In genomic region chr2:70081221-70081620, GRCh38 we compare ENCODE assay signal across 19 cellular contexts. TPM values are rescaled to one million over a fixed set of nuclear protein-coding genes. Genes with fewer than 3 reads are reported as not detected.
DNase-seq lines count a peak whose midpoint lies in the region; ATAC-seq, FAIRE-seq and TF ChIP-seq lines count a peak whose summit lies in the region.
"Had no signal": no experiment of that assay in that cellular context is flagged by ENCODE, and none has a peak within 500 bp of the region (broad histone marks: within the 10 kb centered on the region; RNA-seq: fewer than 3 reads in every experiment).

No MANE protein-coding gene starts in this region.

- peak overlapping the region; percentile 52 for H3K4me2 ChIP-seq in keratinocyte (ENCODE audit: control insufficient read depth, extremely low read depth, insufficient read depth, low read depth, low read length)
- H3K4me2 ChIP-seq: neural progenitor cell had no signal

- peaks cover 47% of the 10 kb centered on the region for H3K36me3 Mint-ChIP-seq in activated CD8-positive, alpha-beta memory T cell treated with anti-CD3 and anti-CD28 coated beads, Interleukin-2, amount 10 ng/mL, durations not matched to agents 7 days and 5 days
- peaks cover 53% of the 10 kb centered on the region for H3K36me3 Mint-ChIP-seq in activated naive CD8-positive, alpha-beta T cell treated with anti-CD3 and anti-CD28 coated beads for 36 hours

- intact Hi-C loops in left ventricle myocardium superior (cut with micrococcal nuclease), result no loop called here

- CTCF ChIA-PET in activated CD8-positive, alpha-beta memory T cell treated with anti-CD3 and anti-CD28 coated beads, Interleukin-2, amount 10 ng/mL, durations not matched to agents 7 days and 5 days (lab: Charles Lee), result interaction anchor here (0.6 to 29.2 kb wide), 5 partner anchors 10 to 168 kb away, joined by 3 to 382 read pairs (median 4); no protein-coding TSS in a partner anchor

- no peaks in the 10 kb centered on the region for H4K20me1 ChIP-seq in keratinocyte (ENCODE audit: control insufficient read depth, extremely low read depth, insufficient read depth, low read length)

- H3K27ac ChIP-seq in keratinocyte (ENCODE audit: control insufficient read depth, insufficient read depth, low read length) (peak overlapping the region; percentile 62), thymus (ENCODE audit: low read depth) (peak overlapping the region; percentile 70)
- H3K27ac ChIP-seq: neural progenitor cell had no signal

- H2AFZ ChIP-seq in keratinocyte (ENCODE audit: control insufficient read depth, low read length), result peak overlapping the region; percentile 57
- H2AFZ ChIP-seq: neural progenitor cell had no signal

- no peaks in the 10 kb centered on the region for H3K9me3 Mint-ChIP-seq in activated CD8-positive, alpha-beta memory T cell treated with anti-CD3 and anti-CD28 coated beads, Interleukin-2, amount 10 ng/mL, durations not matched to agents 7 days and 5 days (ENCODE audit: low read depth)
- H3K9me3 Mint-ChIP-seq in activated naive CD8-positive, alpha-beta T cell treated with anti-CD3 and anti-CD28 coated beads for 36 hours, result no peaks in the 10 kb centered on the region
- H3K9me3 Mint-ChIP-seq: endodermal cell, memory B cell, neural progenitor cell had no signal

- H3K9me3 ChIP-seq in keratinocyte (ENCODE audit: control insufficient read depth, low read depth, low read length) (no peaks in the 10 kb centered on the region), thymus (ENCODE audit: control insufficient read depth) (no peaks in the 10 kb centered on the region)

- FAIRE-seq in keratinocyte (lab: Jason Lieb, UNC), result no peak
- FAIRE-seq: GM12892 had no signal

- H3K27me3 Mint-ChIP-seq in activated CD8-positive, alpha-beta memory T cell treated with anti-CD3 and anti-CD28 coated beads, Interleukin-2, amount 10 ng/mL, durations not matched to agents 7 days and 5 days, result no peaks in the 10 kb centered on the region
- no peaks in the 10 kb centered on the region for H3K27me3 Mint-ChIP-seq in activated naive CD8-positive, alpha-beta T cell treated with anti-CD3 and anti-CD28 coated beads for 36 hours
- H3K27me3 Mint-ChIP-seq: memory B cell had no signal

- 89% methylated on average over 5 of the region's 5 CpGs for WGBS in thymus

- TF ChIP-seq CTCF in keratinocyte (optimal IDR thresholded peaks at IDR 0.05 in 1 of 3, IDR thresholded peaks at IDR 0.05 in 1 of 3, conservative IDR thresholded peaks at IDR 0.05 in 1 of 3; ENCODE audit: extremely low read depth in 1 of 3, insufficient read depth in 2 of 3, low read length in 3 of 3), result no peak

- DNase-seq in activated CD8-positive, alpha-beta memory T cell treated with anti-CD3 and anti-CD28 coated beads, Interleukin-2, amount 10 ng/mL, durations not matched to agents 7 days and 5 days, result no peak
- no peak for DNase-seq in activated CD8-positive, alpha-beta memory T cell treated with anti-CD3 and anti-CD28 coated beads, Interleukin-2, amount 50 U/mL, for 4 hours
- DNase-seq in activated naive CD8-positive, alpha-beta T cell treated with anti-CD3 and anti-CD28 coated beads for 36 hours, result no peak
- DNase-seq in keratinocyte (ENCODE audit: low read depth, low spot score) (no peak), left ventricle myocardium superior (no peak), SK-N-DZ (ENCODE audit: low spot score) (no peak)
- DNase-seq: activated CD4-positive, alpha-beta T cell treated with anti-CD3 and anti-CD28 coated beads, Interleukin-2, amount 50 U/mL, for 4 hours; C1 segment of cervical spinal cord; DMS153; endodermal cell; foreskin fibroblast; NCI-H1694 treated with DMSO at 0.1 percent for 48 hours; NCI-H446; NK-92 treated with Interleukin-12 subunit alpha and Interleukin-12 subunit beta, amount 100 ng/mL, for 24 hours had no signal

- no peak for ATAC-seq in activated CD8-positive, alpha-beta memory T cell treated with anti-CD3 and anti-CD28 coated beads, Interleukin-2, amount 10 ng/mL, durations not matched to agents 7 days and 5 days
- ATAC-seq in left ventricle myocardium superior (no peak), HG03460 (IDR thresholded peaks at IDR 0.05; ENCODE audit: unreplicated experiment) (no peak)

- H3K9ac ChIP-seq in keratinocyte (ENCODE audit: control insufficient read depth, extremely low read depth, insufficient read depth, low read length), result peak overlapping the region; percentile 39
- H3K9ac ChIP-seq: neural progenitor cell had no signal

- H3K4me1 Mint-ChIP-seq in activated CD8-positive, alpha-beta memory T cell treated with anti-CD3 and anti-CD28 coated beads, Interleukin-2, amount 10 ng/mL, durations not matched to agents 7 days and 5 days, result peaks cover 69% of the 10 kb centered on the region
- peaks cover 52% of the 10 kb centered on the region for H3K4me1 Mint-ChIP-seq in activated naive CD8-positive, alpha-beta T cell treated with anti-CD3 and anti-CD28 coated beads for 36 hours

- peak overlapping the region; percentile 82 for H3K27ac Mint-ChIP-seq in activated CD8-positive, alpha-beta memory T cell treated with anti-CD3 and anti-CD28 coated beads, Interleukin-2, amount 10 ng/mL, durations not matched to agents 7 days and 5 days
- H3K27ac Mint-ChIP-seq in activated naive CD8-positive, alpha-beta T cell treated with anti-CD3 and anti-CD28 coated beads for 36 hours, result peak overlapping the region; percentile 49
- H3K27ac Mint-ChIP-seq: memory B cell, neural progenitor cell had no signal

- H3K36me3 ChIP-seq in keratinocyte (ENCODE audit: control insufficient read depth in 2 of 2, extremely low read depth in 1 of 2, insufficient read depth in 2 of 2, low read length in 2 of 2) (peaks cover 0 to 1% of the 10 kb centered on the region in 2 experiments), thymus (ENCODE audit: control insufficient read depth, insufficient read depth) (peaks cover 27% of the 10 kb centered on the region)
- H3K36me3 ChIP-seq: neural progenitor cell had no signal

- H3K9me1 ChIP-seq in keratinocyte (ENCODE audit: control insufficient read depth, extremely low read depth, insufficient read depth, low read length), result no peaks in the 10 kb centered on the region

- no peaks in the 10 kb centered on the region for H3K79me2 ChIP-seq in keratinocyte (ENCODE audit: control insufficient read depth, insufficient read depth, low read length)

- H3K4me3 ChIP-seq in keratinocyte (ENCODE audit: control insufficient read depth in 2 of 3, extremely low read depth in 1 of 3, insufficient read depth in 2 of 3, low read depth in 1 of 3, low read length in 3 of 3) (no peak overlapping the region), thymus (ENCODE audit: low read length) (no peak overlapping the region)
- H3K4me3 ChIP-seq: neural progenitor cell had no signal

- H3K4me3 Mint-ChIP-seq in activated CD8-positive, alpha-beta memory T cell treated with anti-CD3 and anti-CD28 coated beads, Interleukin-2, amount 10 ng/mL, durations not matched to agents 7 days and 5 days, result no peak overlapping the region
- no peak overlapping the region for H3K4me3 Mint-ChIP-seq in activated naive CD8-positive, alpha-beta T cell treated with anti-CD3 and anti-CD28 coated beads for 36 hours
- H3K4me3 Mint-ChIP-seq: endodermal cell, memory B cell, neural progenitor cell had no signal

- H3K4me1 ChIP-seq in keratinocyte (ENCODE audit: control insufficient read depth, extremely low read depth, insufficient read depth, low read length), result peaks cover 52% of the 10 kb centered on the region
- peaks cover 19% of the 10 kb centered on the region for H3K4me1 ChIP-seq in thymus (ENCODE audit: control insufficient read depth, insufficient read depth, low read length)

- dilution Hi-C loops in keratinocyte (cut with MboI; ENCODE audit: extremely low pct_ligation_motif_present, low sequenced_read_pairs), result no loop called here

- H3K27me3 ChIP-seq in keratinocyte (ENCODE audit: control insufficient read depth, extremely low read depth, insufficient read depth, low read length) (no peaks in the 10 kb centered on the region), thymus (ENCODE audit: control insufficient read depth, insufficient read depth) (no peaks in the 10 kb centered on the region)
- H3K27me3 ChIP-seq: neural progenitor cell had no signal

RNA-seq across cellular contexts. Expression of gene PCBP1, which starts 6.1 kb away (rescaled TPM):
- 100 to 1,000 TPM; 429 to 464 TPM for total RNA-seq in activated CD8-positive, alpha-beta memory T cell treated with anti-CD3 and anti-CD28 coated beads, Interleukin-2, amount 10 ng/mL, durations not matched to agents 7 days and 5 days
- total RNA-seq in activated naive CD8-positive, alpha-beta T cell treated with anti-CD3 and anti-CD28 coated beads for 36 hours, result 100 to 1,000 TPM; 449 to 455 TPM
- polyA plus RNA-seq in keratinocyte (65.9 to 151 TPM (median 86.8 TPM) in 3 replicates), thymus (361 TPM)
- 68.6 TPM for polyA plus RNA-seq in keratinocyte (2011; ENCODE audit: low read depth)
- 118 and 127 TPM in 2 replicates for polyA plus RNA-seq in keratinocyte (2011; cell fraction: cytosol; rRNA removed)
- 99.3 and 116 TPM in 2 replicates for polyA plus RNA-seq in keratinocyte (2011; cell fraction: nucleus; rRNA removed)
- polyA plus RNA-seq in keratinocyte (2012; ENCODE audit: low replicate concordance), result 234 and 283 TPM in 2 replicates
- 57.8 to 120 TPM (median 62.8 TPM) in 3 replicates for polyA minus RNA-seq in keratinocyte
- polyA minus RNA-seq in keratinocyte (2011; cell fraction: cytosol; rRNA and poly(A)+ RNA removed), result 93.2 TPM
- 30.5 and 40.4 TPM in 2 replicates for polyA minus RNA-seq in keratinocyte (2011; cell fraction: nucleus; rRNA and poly(A)+ RNA removed)
- 211 TPM for total RNA-seq in left ventricle myocardium superior
- polyA plus RNA-seq in SK-N-DZ (2014; cell fraction: cytosol; rRNA removed), result 43.7 and 50.5 TPM in 2 replicates
- polyA plus RNA-seq in SK-N-DZ (2014; cell fraction: nucleus; rRNA removed), result 25.4 and 55.6 TPM in 2 replicates
